8 cellular contexts compared by ENCODE assay signal in the genomic region with DNA sequence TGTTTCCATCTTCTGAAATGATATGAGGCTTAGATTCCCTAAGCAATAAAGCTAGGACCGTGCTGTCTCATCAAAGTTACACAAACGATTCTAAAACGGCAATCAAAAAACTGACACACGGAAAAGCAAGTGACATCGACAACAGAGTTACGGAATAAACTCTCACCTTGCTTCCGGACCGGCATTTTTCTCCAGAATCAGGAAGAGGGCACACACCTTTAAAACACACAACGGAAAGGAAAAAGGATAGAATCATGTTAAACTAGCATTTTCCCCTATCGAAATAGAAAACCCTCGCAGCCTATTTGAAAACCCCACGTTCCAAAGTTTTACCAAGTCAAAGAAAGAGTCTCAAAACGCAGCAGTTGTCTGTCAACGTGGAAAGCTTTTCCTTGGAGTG. TPM values are rescaled to one million over a fixed set of nuclear protein-coding genes. Genes with fewer than 3 reads are reported as not detected.
A peak's percentile ranks its signal among the peaks of the same experiment; 100 is the strongest.
DNase-seq lines count a peak whose midpoint lies in the region; ATAC-seq and TF ChIP-seq lines count a peak whose summit lies in the region.

No MANE protein-coding gene starts in this region.

- H3F3A ChIP-seq in SK-N-SH (replicated peaks; ENCODE audit: insufficient read depth), result no peaks in the 10 kb centered on the region
- H3F3A ChIP-seq in SU-DHL-6 (ENCODE audit: insufficient read depth), result peaks cover 22% of the 10 kb centered on the region

- WGBS in SK-N-SH (ENCODE audit: low lambda C conversion rate), result 3% methylated on average over 14 of the region's 14 CpGs

- H3K4me3 ChIP-seq in SK-N-SH (ENCODE audit: low read depth in 2 of 2, low read length in 1 of 2), result peak overlapping the region; percentile 93 to 96
- H3K4me3 ChIP-seq in SU-DHL-6 (ENCODE audit: insufficient read depth, low read length, poor library complexity, severe bottlenecking), result peak overlapping the region; percentile 98
- H3K4me3 ChIP-seq in fibroblast of pulmonary artery (replicated peaks; ENCODE audit: low read depth, low read length), result peak overlapping the region; percentile 92
- peak overlapping the region; percentile 77 to 97 (median 84) for H3K4me3 ChIP-seq in gastrocnemius medialis

- peaks cover 4 to 9% of the 10 kb centered on the region in 2 experiments; a peak in 3 of 4 replicates for H3K4me1 ChIP-seq in SK-N-SH (ENCODE audit: control insufficient read depth in 1 of 2, insufficient read depth in 2 of 2, low read depth in 1 of 2, low read length in 1 of 2)
- H3K4me1 ChIP-seq in gastrocnemius medialis, result peaks cover 38 to 42% of the 10 kb centered on the region in 2 donors

- in situ Hi-C loops in gastrocnemius medialis (cut with MboI; ENCODE audit: low sequenced_read_pairs in 4 of 4), result no loop called here

- H4K20me1 ChIP-seq in SK-N-SH (ENCODE audit: insufficient read depth) (peaks cover 12% of the 10 kb centered on the region; the same call in 1 of the 2 replicates), SU-DHL-6 (ENCODE audit: low read depth, low read length) (no peaks in the 10 kb centered on the region; the same call in 1 of the 2 replicates)

- H3K79me2 ChIP-seq in SK-N-SH (ENCODE audit: insufficient read depth) (peaks cover 55% of the 10 kb centered on the region), SU-DHL-6 (ENCODE audit: insufficient read depth, low read length) (peaks cover 50% of the 10 kb centered on the region)

- no peak for TF ChIP-seq EP300 in SK-N-SH (IDR thresholded peaks at IDR 0.05; ENCODE audit: borderline replicate concordance in 1 of 2, low read depth in 1 of 2, low read length in 1 of 2)

- H3K27me3 ChIP-seq in SK-N-SH (ENCODE audit: insufficient read depth) (no peaks in the 10 kb centered on the region), SU-DHL-6 (ENCODE audit: low read length) (no peaks in the 10 kb centered on the region), gastrocnemius medialis (no peaks in the 10 kb centered on the region)

- no peak for DNase-seq in SK-N-SH
- DNase-seq in fibroblast of pulmonary artery (ENCODE audit: low read depth), result no peak
- no peak for DNase-seq in gastrocnemius medialis
- DNase-seq in activated gamma-delta T cell (lab: John Stamatoyannopoulos, UW), result no peak
- no peak for DNase-seq in omental fat pad (ENCODE audit: low spot score)

- ATAC-seq in SK-N-SH treated with all-trans-retinoic acid at 6 μM for 48 hours, result no peak
- ATAC-seq in gastrocnemius medialis, result no peak
- no peak for ATAC-seq in HG03196 (IDR thresholded peaks at IDR 0.05; ENCODE audit: unreplicated experiment)
- no peak for ATAC-seq in omental fat pad (ENCODE audit: low FRiP score)

- CTCF ChIA-PET in SK-N-SH (lab: Yijun Ruan, JAX), result interaction anchor here (1.3 to 6.3 kb wide), 3 partner anchors 40 to 257 kb away, joined by 3 to 28 read pairs (median 3); no protein-coding TSS in a partner anchor

- H3K9me3 ChIP-seq in SK-N-SH (no peaks in the 10 kb centered on the region), SU-DHL-6 (ENCODE audit: insufficient read depth, low read length) (no peaks in the 10 kb centered on the region), gastrocnemius medialis (no peaks in the 10 kb centered on the region)

- intact Hi-C loops in gastrocnemius medialis (cut with DNase I; ENCODE audit: low total_unique reads), result no loop called here

- peak overlapping the region; percentile 88 for H3K4me2 ChIP-seq in SK-N-SH
- H3K4me2 ChIP-seq in SU-DHL-6 (ENCODE audit: low read depth, low read length, poor library complexity, severe bottlenecking), result peak overlapping the region; percentile 95

- TF ChIP-seq POLR2A in gastrocnemius medialis (IDR thresholded peaks at IDR 0.05), result peak; percentile 47 to 71

- POLR2A ChIA-PET in SK-N-SH (lab: Yijun Ruan, JAX), result interaction anchor here (0.6 to 1.1 kb wide), 3 partner anchors 14 to 170 kb away, joined by 3 read pairs; no protein-coding TSS in a partner anchor

- H3K27ac ChIP-seq in SK-N-SH (ENCODE audit: low read depth in 2 of 2, low read length in 1 of 2) (peak overlapping the region; percentile 86 to 94), SU-DHL-6 (ENCODE audit: low read depth, low read length) (peak overlapping the region; percentile 83), gastrocnemius medialis (peak overlapping the region; percentile 87 to 97 (median 94))

- H3K9ac ChIP-seq in SK-N-SH, result peak overlapping the region; percentile 87
- H3K9ac ChIP-seq in SU-DHL-6 (ENCODE audit: low read length), result peak overlapping the region; percentile 92

- no peak for TF ChIP-seq CTCF in SK-N-SH (IDR thresholded peaks at IDR 0.05)
- TF ChIP-seq CTCF in SU-DHL-6 (IDR thresholded peaks at IDR 0.05; ENCODE audit: insufficient read depth, low read length, poor library complexity, severe bottlenecking), result no peak
- no peak for TF ChIP-seq CTCF in fibroblast of pulmonary artery (IDR thresholded peaks at IDR 0.05; ENCODE audit: low read length, missing control alignments)
- no peak for TF ChIP-seq CTCF in gastrocnemius medialis (IDR thresholded peaks at IDR 0.05 in 4 of 5, conservative IDR thresholded peaks at IDR 0.05 in 1 of 5)
- no peak for TF ChIP-seq CTCF in omental fat pad (IDR thresholded peaks at IDR 0.05)

- TF ChIP-seq RAD21 in SK-N-SH (IDR thresholded peaks at IDR 0.05; ENCODE audit: low read length), result no peak

- peaks cover 40% of the 10 kb centered on the region in 2 experiments for H3K36me3 ChIP-seq in SK-N-SH (replicated peaks in 1 of 2; ENCODE audit: control insufficient read depth in 1 of 2, insufficient read depth in 2 of 2, low read length in 1 of 2)
- H3K36me3 ChIP-seq in SU-DHL-6 (ENCODE audit: low read length), result peaks cover 22% of the 10 kb centered on the region; the same call in 1 of the 2 replicates
- peaks cover 0 to 7% of the 10 kb centered on the region in 2 donors for H3K36me3 ChIP-seq in gastrocnemius medialis

- H3K9me2 ChIP-seq in SK-N-SH, result no peaks in the 10 kb centered on the region
- H3K9me2 ChIP-seq in SU-DHL-6 (replicated peaks; ENCODE audit: insufficient read depth, low read length), result no peaks in the 10 kb centered on the region

- H2AFZ ChIP-seq in SK-N-SH (ENCODE audit: low read depth), result no peak overlapping the region; the same call in 1 of the 2 replicates
- peak overlapping the region; percentile 99 for H2AFZ ChIP-seq in SU-DHL-6 (ENCODE audit: low read depth, low read length, severe bottlenecking)

TF ChIP-seq in SK-N-SH, 30 proteins besides CTCF, POLR2A, EP300 and RAD21 (continues in another document):
- TF ChIP-seq NRF1 (IDR thresholded peaks at IDR 0.05; ENCODE audit: low read depth, low read length) (no peak), RFX5 (IDR thresholded peaks at IDR 0.05; ENCODE audit: low read length) (no peak), GABPA (IDR thresholded peaks at IDR 0.05; ENCODE audit: low read depth) (no peak), POLR2AphosphoS5 (IDR thresholded peaks at IDR 0.05; ENCODE audit: low read depth, low read length) (no peak), TEAD4 (IDR thresholded peaks at IDR 0.05; ENCODE audit: borderline replicate concordance, insufficient read depth) (no peak), MAX (IDR thresholded peaks at IDR 0.05; ENCODE audit: low read depth) (no peak), SIN3A (IDR thresholded peaks at IDR 0.05; ENCODE audit: borderline replicate concordance, low read depth, low read length) (no peak), RXRA (IDR thresholded peaks at IDR 0.05; ENCODE audit: borderline replicate concordance, low read depth) (no peak), USF2 (IDR thresholded peaks at IDR 0.05; ENCODE audit: borderline replicate concordance, low read depth, low read length) (no peak), JUND (IDR thresholded peaks at IDR 0.05) (no peak), TCF12 (IDR thresholded peaks at IDR 0.05) (no peak)

TF ChIP-seq in SK-N-SH treated with all-trans-retinoic acid at 6 μM for 48 hours, 23 proteins besides CTCF, POLR2A, EP300 and RAD21 (continues in another document):
- no peak for TF ChIP-seq SNAI2 (CRISPR knock-in tag; IDR thresholded peaks at IDR 0.05)
- TF ChIP-seq GLIS3 (CRISPR knock-in tag; IDR thresholded peaks at IDR 0.05), result no peak
- TF ChIP-seq BACH2 (CRISPR knock-in tag; IDR thresholded peaks at IDR 0.05; ENCODE audit: borderline replicate concordance), result no peak
- no peak for TF ChIP-seq ARNTL (CRISPR knock-in tag; IDR thresholded peaks at IDR 0.05; ENCODE audit: borderline replicate concordance, low read depth)
- TF ChIP-seq ZFP30 (CRISPR knock-in tag; IDR thresholded peaks at IDR 0.05), result no peak
- no peak for TF ChIP-seq ZC3H10 (CRISPR knock-in tag; IDR thresholded peaks at IDR 0.05)
- no peak for TF ChIP-seq ZNF565 (CRISPR knock-in tag; conservative IDR thresholded peaks at IDR 0.05; ENCODE audit: low read depth)
- TF ChIP-seq ZNF8 (CRISPR knock-in tag; IDR thresholded peaks at IDR 0.05), result no peak
- no peak for TF ChIP-seq ESRRG (CRISPR knock-in tag; IDR thresholded peaks at IDR 0.05)
- TF ChIP-seq CSDC2 (CRISPR knock-in tag; IDR thresholded peaks at IDR 0.05), result no peak
- no peak for TF ChIP-seq PPARA (CRISPR knock-in tag; IDR thresholded peaks at IDR 0.05; ENCODE audit: borderline replicate concordance)
- no peak for TF ChIP-seq CREB5 (CRISPR knock-in tag; IDR thresholded peaks at IDR 0.05; ENCODE audit: low read depth)
- TF ChIP-seq ISL1 (CRISPR knock-in tag; IDR thresholded peaks at IDR 0.05), result no peak
- TF ChIP-seq TCF4 (CRISPR knock-in tag; IDR thresholded peaks at IDR 0.05; ENCODE audit: borderline replicate concordance), result no peak

RNA-seq across cellular contexts. Expression of gene DLG1, which starts 1.4 kb away (rescaled TPM):
- 16.5 and 21.0 TPM in 2 replicates for polyA plus RNA-seq in SK-N-SH (2012; rRNA removed)
- 24.3 and 26.7 TPM in 2 replicates for polyA plus RNA-seq in SK-N-SH (2012; cell fraction: cytosol; rRNA removed)
- 16.9 and 38.8 TPM in 2 replicates for polyA plus RNA-seq in SK-N-SH (2012; cell fraction: nucleus; rRNA removed)
- 100 to 1,000 TPM in 1 of 4 donors, 10 to 100 TPM in 3; 41.4 to 112 (median 61.1) TPM for total RNA-seq in gastrocnemius medialis
- total RNA-seq in omental fat pad, result 10 to 100 TPM; 47.1 to 65.4 (median 60.2) TPM
